Comparison of ENCODE assay signal across 6 cellular contexts in genomic region chr12:120261951-120262851, GRCh38. TPM values are rescaled to one million over a fixed set of nuclear protein-coding genes. Genes with fewer than 3 reads are reported as not detected.
DNase-seq lines count a peak whose midpoint lies in the region; ATAC-seq lines count a peak whose summit lies in the region.

No MANE protein-coding gene starts in this region.

- H3K4me3 ChIP-seq in rectal smooth muscle tissue (ENCODE audit: low read length) (peak overlapping the region; percentile 82), H7 (ENCODE audit: insufficient read depth, low read depth, low read length) (no peak overlapping the region)

- ATAC-seq in HG03442 (IDR thresholded peaks at IDR 0.05; ENCODE audit: unreplicated experiment) (no peak), HG03108 (IDR thresholded peaks at IDR 0.05; ENCODE audit: unreplicated experiment) (no peak)

- intact Hi-C loops in dendritic cell treated with granulocyte-macrophage colony-stimulating factor and Interleukin-4, amounts not matched to agents 40 ng/mL and 50 ng/mL, for 4 days (cut with micrococcal nuclease) = no loop called here

- H3K36me3 ChIP-seq in rectal smooth muscle tissue (ENCODE audit: control insufficient read depth, insufficient read depth, low read length) = no peaks in the 10 kb centered on the region
- H3K36me3 ChIP-seq in H7 (replicated peaks; ENCODE audit: control insufficient read depth, insufficient read depth, low read length) = 0 out of 2 replicates have a peak, but pooled peaks cover 3% of the 10 kb centered on the region

- H3K27ac ChIP-seq in rectal smooth muscle tissue (ENCODE audit: low read depth, low read length) = peak overlapping the region; percentile 55

- H3K9ac ChIP-seq in rectal smooth muscle tissue (ENCODE audit: low read length) = no peak overlapping the region

- H3K36me3 Mint-ChIP-seq in dendritic cell treated with granulocyte-macrophage colony-stimulating factor and Interleukin-4, amounts not matched to agents 40 ng/mL and 50 ng/mL, for 4 days (ENCODE audit: low read depth) = peaks cover 26% of the 10 kb centered on the region

- H3K27ac Mint-ChIP-seq in dendritic cell treated with granulocyte-macrophage colony-stimulating factor and Interleukin-4, amounts not matched to agents 40 ng/mL and 50 ng/mL, for 4 days = peak overlapping the region; percentile 91

- peaks cover 84% of the 10 kb centered on the region for H3K4me1 Mint-ChIP-seq in dendritic cell treated with granulocyte-macrophage colony-stimulating factor and Interleukin-4, amounts not matched to agents 40 ng/mL and 50 ng/mL, for 4 days (ENCODE audit: low read depth)

- no peaks in the 10 kb centered on the region for H3K27me3 Mint-ChIP-seq in dendritic cell treated with granulocyte-macrophage colony-stimulating factor and Interleukin-4, amounts not matched to agents 40 ng/mL and 50 ng/mL, for 4 days

- DNase-seq in LHCN-M2 (ENCODE audit: low read depth) = peak; percentile 80
- no peak for DNase-seq in H7

- H3K4me3 Mint-ChIP-seq in dendritic cell treated with granulocyte-macrophage colony-stimulating factor and Interleukin-4, amounts not matched to agents 40 ng/mL and 50 ng/mL, for 4 days = peak overlapping the region; percentile 94

- H3K27me3 ChIP-seq in rectal smooth muscle tissue (ENCODE audit: control insufficient read depth, insufficient read depth, low read length) = no peaks in the 10 kb centered on the region
- H3K27me3 ChIP-seq in H7 (ENCODE audit: control insufficient read depth, insufficient read depth, low read length) = no peaks in the 10 kb centered on the region

- no peaks in the 10 kb centered on the region for H3K9me3 Mint-ChIP-seq in dendritic cell treated with granulocyte-macrophage colony-stimulating factor and Interleukin-4, amounts not matched to agents 40 ng/mL and 50 ng/mL, for 4 days

- H3K4me1 ChIP-seq in rectal smooth muscle tissue (ENCODE audit: control insufficient read depth, insufficient read depth, low read length) = peaks cover 40% of the 10 kb centered on the region

RNA-seq across cellular contexts. Expression of gene PXN, which starts 3.3 kb away (rescaled TPM):
- total RNA-seq in LHCN-M2 (2014; rRNA removed) = 152 and 159 TPM in 2 replicates
- 215 TPM for polyA plus RNA-seq in LHCN-M2 (2012)
- total RNA-seq in H7 (2014; rRNA removed; shearing (Covaris generic)) = 76.1 and 89.9 TPM in 2 replicates

RNA-seq across cellular contexts. Expression of gene RNU4-2, which starts 29.5 kb away (rescaled TPM):
- total RNA-seq in LHCN-M2 (2014; rRNA removed) = not detected in 2 replicates
- polyA plus RNA-seq in LHCN-M2 (2012) = 99.3 TPM
- total RNA-seq in H7 (2014; rRNA removed; shearing (Covaris generic)) = under 0.01 TPM in 2 replicates

RNA-seq across cellular contexts. Expression of gene RNU4-1, which starts 30.8 kb away (rescaled TPM):
- under 0.01 TPM in 1 of 2 replicates, not detected in the other for total RNA-seq in LHCN-M2 (2014; rRNA removed)
- 43.7 TPM for polyA plus RNA-seq in LHCN-M2 (2012)
- under 0.01 TPM in 2 replicates for total RNA-seq in H7 (2014; rRNA removed; shearing (Covaris generic))

RNA-seq across cellular contexts. Expression of gene SIRT4, which starts 39.9 kb away (rescaled TPM):
- 1.6 and 2.1 TPM in 2 replicates for total RNA-seq in LHCN-M2 (2014; rRNA removed)
- 1.2 TPM for polyA plus RNA-seq in LHCN-M2 (2012)
- total RNA-seq in H7 (2014; rRNA removed; shearing (Covaris generic)) = 3.1 and 4.1 TPM in 2 replicates
